Comparison of ENCODE assay signal across 12 cellular contexts in the genomic region with DNA sequence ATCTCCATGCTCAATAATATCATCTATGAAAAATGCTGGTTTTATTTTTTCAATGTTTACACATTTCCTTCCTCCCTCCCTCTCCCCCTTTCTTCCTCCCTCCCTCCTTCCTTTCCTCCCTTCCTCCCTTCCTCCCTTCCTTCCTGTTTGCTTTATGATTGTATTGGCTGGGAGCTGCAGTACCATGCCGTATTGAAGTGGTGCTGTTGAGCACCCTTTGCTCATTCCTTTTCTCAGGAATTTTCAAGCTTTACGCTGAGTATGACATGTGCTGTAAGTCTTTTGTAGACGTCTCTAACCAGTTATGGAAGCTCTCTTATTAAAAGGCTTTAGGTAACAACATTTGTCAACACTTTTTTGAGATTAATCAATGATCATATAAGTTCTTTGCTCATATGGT.
DNase-seq lines count a peak whose midpoint lies in the region; ATAC-seq, FAIRE-seq and TF ChIP-seq lines count a peak whose summit lies in the region.
"Had no signal": no experiment of that assay in that cellular context is flagged by ENCODE, and none has a peak within 500 bp of the region (broad histone marks: within the 10 kb centered on the region; RNA-seq: fewer than 3 reads in every experiment).

No MANE protein-coding gene starts in this region.

- no peak overlapping the region for H2AFZ ChIP-seq in H1 (ENCODE audit: low read length)

- POLR2A ChIA-PET in H1 (lab: Charles Lee; ENCODE audit: partially characterized antibody) = no interaction called here

- no peak overlapping the region for H3K23ac ChIP-seq in H1 (ENCODE audit: insufficient read length)

- no peak overlapping the region for H4K8ac ChIP-seq in H1 (ENCODE audit: extremely low read depth, insufficient read depth, low read length)

- H3K4me1 Mint-ChIP-seq in nephron progenitor cell = peaks cover 38% of the 10 kb centered on the region

- H3K79me2 ChIP-seq in H1 (ENCODE audit: control insufficient read depth in 1 of 2, insufficient read depth in 2 of 2, low read length in 2 of 2) = peaks cover 0 to 62% of the 10 kb centered on the region in 2 experiments; a peak in 2 of 4 replicates

- H3K9me3 ChIP-seq in MG63 (peaks cover 7% of the 10 kb centered on the region), H1 (ENCODE audit: insufficient read depth in 2 of 2, low read depth in 1 of 2, low read length in 1 of 2) (peaks cover 11 to 18% of the 10 kb centered on the region in 2 experiments; a peak in 3 of 4 replicates), transverse colon (peaks cover 0 to 3% of the 10 kb centered on the region in 2 donors)

- WGBS in H1 (ENCODE audit: extremely low coverage in 1 of 2, insufficient coverage in 1 of 2, insufficient read length in 1 of 2, insufficient replicate concordance in 2 of 2, low coverage in 1 of 2, low lambda C conversion rate in 2 of 2, missing lambda C conversion rate in 1 of 2), 2 experiments = 67% methylated on average over 3 of the region's 3 CpGs; no CpG with 5 or more reads in 1 of the 2 experiments
- WGBS in transverse colon (ENCODE audit: low coverage in 1 of 2), 2 donors = 25 to 54% methylated on average over 3 of the region's 3 CpGs

- in situ Hi-C loops in transverse colon (cut with MboI; ENCODE audit: low pct_ligation_motif_present in 1 of 4, low pct_unique_long_range_greater_than_20kb in 1 of 4, low sequenced_read_pairs in 3 of 4) = no loop called here

- no peak overlapping the region for H3K56ac ChIP-seq in H1 (replicated peaks; ENCODE audit: insufficient read length, low read depth, low read length)

- no peak overlapping the region for H2BK12ac ChIP-seq in H1 (ENCODE audit: low read depth, low read length)

- peaks cover 2% of the 10 kb centered on the region; the same call in 1 of the 2 replicates for H3K79me1 ChIP-seq in H1 (ENCODE audit: low read depth, low read length)

- DNase-seq in ELF-1 (ENCODE audit: low read depth, low spot score) = peak; percentile 34
- DNase-seq in MG63 = peak; percentile 12
- no peak for DNase-seq in H1 (ENCODE audit: low read depth in 1 of 2, low spot score in 2 of 2)
- DNase-seq in nephron progenitor cell = no peak
- DNase-seq in NCI-H2107 treated with DMSO at 0.1 percent for 48 hours (lab: John Stamatoyannopoulos, UW; ENCODE audit: unreplicated experiment) = no peak
- no peak for DNase-seq in transverse colon
- DNase-seq: cortex of kidney, DMS79, hypothalamus had no signal

- peak in 1 of 3 experiments; percentile 40; a peak in 2 of 4 replicates for TF ChIP-seq CTCF in H1 (IDR thresholded peaks at IDR 0.05; ENCODE audit: control extremely low read depth in 1 of 3, insufficient read depth in 1 of 3, low read depth in 1 of 3, low read length in 3 of 3)
- peak; percentile 25 for TF ChIP-seq CTCF in nephron progenitor cell (IDR thresholded peaks at IDR 0.05)
- no peak for TF ChIP-seq CTCF in transverse colon (IDR thresholded peaks at IDR 0.05)

- H3K36me3 Mint-ChIP-seq in nephron progenitor cell (ENCODE audit: low read depth) = no peaks in the 10 kb centered on the region

- TF ChIP-seq POLR2A in H1 (IDR thresholded peaks at IDR 0.05; ENCODE audit: control extremely low read depth in 1 of 2, low read depth in 2 of 2, low read length in 2 of 2) (no peak), transverse colon (IDR thresholded peaks at IDR 0.05) (no peak)

- intact Hi-C loops in transverse colon (cut with DNase I; ENCODE audit: low total_unique reads) = no loop called here

- H3K4me2 ChIP-seq in H1 (ENCODE audit: insufficient read depth in 1 of 2, low read depth in 2 of 2, low read length in 2 of 2) = no peak overlapping the region
- H3K4me2 ChIP-seq: smooth muscle cell had no signal

- H2AK5ac ChIP-seq in H1 (ENCODE audit: low read depth, low read length) = no peak overlapping the region

- peaks cover 3% of the 10 kb centered on the region for H3K27me3 Mint-ChIP-seq in nephron progenitor cell (ENCODE audit: low read depth, poor library complexity)

- H3K9me3 Mint-ChIP-seq in nephron progenitor cell = peaks cover 28% of the 10 kb centered on the region
- H3K9me3 Mint-ChIP-seq: activated T-helper 2 cell treated with anti-CD3 and anti-CD28 coated beads, Interferon-gamma antibody, Interleukin-2, Interleukin-4, amounts not matched to agents 10 μg/mL and 5 μg/mL and 100 μg/mL, durations not matched to agents 14 hours and 24 hours and 36 hours had no signal

- no peak overlapping the region for H3K4me3 Mint-ChIP-seq in nephron progenitor cell

- H3K27ac Mint-ChIP-seq in nephron progenitor cell = no peak overlapping the region
- H3K27ac Mint-ChIP-seq: activated T-helper 2 cell treated with anti-CD3 and anti-CD28 coated beads, Interferon-gamma antibody, Interleukin-2, Interleukin-4, amounts not matched to agents 10 μg/mL and 5 μg/mL and 100 μg/mL, durations not matched to agents 14 hours and 24 hours and 36 hours had no signal

- H4K5ac ChIP-seq in H1 (ENCODE audit: insufficient read length, low read depth, low read length) = no peak overlapping the region

- no peak overlapping the region for H3K18ac ChIP-seq in H1 (ENCODE audit: extremely low read depth, low read length)

- H3K23me2 ChIP-seq in H1 (ENCODE audit: low read depth, low read length) = no peaks in the 10 kb centered on the region

- TF ChIP-seq EP300 in H1 (IDR thresholded peaks at IDR 0.05; ENCODE audit: borderline replicate concordance in 1 of 2, low read depth in 2 of 2, low read length in 2 of 2) = no peak
- TF ChIP-seq EP300 in transverse colon (IDR thresholded peaks at IDR 0.05; ENCODE audit: low read depth) = no peak

- peaks cover 0 to 10% of the 10 kb centered on the region in 2 experiments for H4K20me1 ChIP-seq in H1 (replicated peaks in 1 of 2; ENCODE audit: control insufficient read depth in 1 of 2, insufficient read depth in 2 of 2, low read length in 2 of 2)

- peak; percentile 14 to 22; a peak in 1 of 4 replicates for TF ChIP-seq RAD21 in H1 (IDR thresholded peaks at IDR 0.05 in 1 of 2, conservative IDR thresholded peaks at IDR 0.05 in 1 of 2; ENCODE audit: low read depth in 2 of 2, low read length in 2 of 2)

- H4K91ac ChIP-seq in H1 (replicated peaks; ENCODE audit: insufficient read length, low read length) = no peak overlapping the region

- CTCF ChIA-PET in H1 (lab: Charles Lee; ENCODE audit: partially characterized antibody) = interaction anchor here (0.6 to 1.9 kb wide), 15 partner anchors 8 to 254 kb away, joined by 3 to 8 read pairs (median 4); no protein-coding TSS in a partner anchor

- H3K27ac ChIP-seq in H1 (ENCODE audit: low read depth, low read length) (no peak overlapping the region), transverse colon (no peak overlapping the region)

- no peak overlapping the region for H3K4ac ChIP-seq in H1 (replicated peaks; ENCODE audit: insufficient read length, low read depth, low read length)

- H3K27me3 ChIP-seq in MG63 = no peaks in the 10 kb centered on the region
- H3K27me3 ChIP-seq in H1 (replicated peaks in 1 of 4; ENCODE audit: control insufficient read depth in 3 of 4, extremely low read depth in 1 of 4, insufficient read depth in 3 of 4, low read length in 3 of 4) = 0 out of 7 replicates have a peak, but pooled peaks cover 0 to 3% (median 0%) of the 10 kb centered on the region in 4 experiments
- no peaks in the 10 kb centered on the region for H3K27me3 ChIP-seq in transverse colon

- H3K36me3 ChIP-seq in MG63 = no peaks in the 10 kb centered on the region
- peaks cover 0 to 6% (median 3%) of the 10 kb centered on the region in 4 experiments; a peak in 1 of 8 replicates for H3K36me3 ChIP-seq in H1 (ENCODE audit: control insufficient read depth in 2 of 4, insufficient read depth in 4 of 4, low read length in 3 of 4)
- no peaks in the 10 kb centered on the region for H3K36me3 ChIP-seq in transverse colon

- H2BK120ac ChIP-seq in H1 (replicated peaks; ENCODE audit: low read depth, low read length) = no peak overlapping the region

- no peak overlapping the region for H3K4me3 ChIP-seq in MG63
- no peak overlapping the region for H3K4me3 ChIP-seq in H1 (ENCODE audit: extremely low read depth in 1 of 4, insufficient read depth in 2 of 4, low read depth in 3 of 4, low read length in 4 of 4)
- no peak overlapping the region for H3K4me3 ChIP-seq in transverse colon
- H3K4me3 ChIP-seq: smooth muscle cell had no signal

- H2BK20ac ChIP-seq in H1 (ENCODE audit: low read length) = no peak overlapping the region

- H3K4me1 ChIP-seq in H1 (replicated peaks in 1 of 4; ENCODE audit: control insufficient read depth in 3 of 4, insufficient read depth in 4 of 4, low read length in 3 of 4) (peaks cover 0 to 16% (median 11%) of the 10 kb centered on the region in 4 experiments; a peak in 5 of 7 replicates), transverse colon (no peaks in the 10 kb centered on the region)

- no peak overlapping the region for H2BK5ac ChIP-seq in H1 (ENCODE audit: low read depth, low read length)

- FAIRE-seq in H1 (lab: Jason Lieb, UNC) = peak; percentile 42

- no peak overlapping the region for H2BK15ac ChIP-seq in H1 (ENCODE audit: low read length)

- no peak overlapping the region for H3K9ac ChIP-seq in H1 (replicated peaks in 1 of 4; ENCODE audit: extremely low read depth in 1 of 4, low read depth in 3 of 4, low read length in 3 of 4)

- ATAC-seq in GM21723 (IDR thresholded peaks at IDR 0.05; ENCODE audit: unreplicated experiment) = no peak

- no peak overlapping the region for H3K14ac ChIP-seq in H1 (ENCODE audit: insufficient read length)

TF ChIP-seq in H1, 55 proteins besides CTCF, POLR2A, EP300 and RAD21:
- TF ChIP-seq KDM1A (IDR thresholded peaks at IDR 0.05; ENCODE audit: borderline replicate concordance, low read length) = 0 out of 2 replicates have a peak, but pooled peaks have one; percentile 21
- TF ChIP-seq PHF8 (conservative IDR thresholded peaks at IDR 0.05; ENCODE audit: low read depth, low read length) = no peak
- peak; percentile 59; the same call in 1 of the 2 replicates for TF ChIP-seq EGR1 (IDR thresholded peaks at IDR 0.05; ENCODE audit: borderline replicate concordance, low read depth, low read length)
- no peak for TF ChIP-seq TBP (IDR thresholded peaks at IDR 0.05; ENCODE audit: low read depth, low read length)
- no peak for TF ChIP-seq CBX5 (IDR thresholded peaks at IDR 0.05; ENCODE audit: low read depth, low read length)
- TF ChIP-seq, protein P1, sequence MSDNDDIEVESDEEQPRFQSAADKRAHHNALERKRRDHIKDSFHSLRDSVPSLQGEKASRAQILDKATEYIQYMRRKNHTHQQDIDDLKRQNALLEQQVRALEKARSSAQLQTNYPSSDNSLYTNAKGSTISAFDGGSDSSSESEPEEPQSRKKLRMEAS (IDR thresholded peaks at IDR 0.05) = peak; percentile 42; the same call in 1 of the 2 replicates
- no peak for TF ChIP-seq RXRA (IDR thresholded peaks at IDR 0.05; ENCODE audit: insufficient read depth, low read depth, low read length)

Comparison
In these comparisons a context has a peak if more than half of its experiments do, and no peak if none do; other contexts are left out.
1. DNase-seq: peak in ELF-1 (single experiment) and MG63 (single experiment); none in H1 (0 of 2), nephron progenitor cell (single experiment), NCI-H2107 treated with DMSO at 0.1 percent for 48 hours (single experiment) and transverse colon (single experiment).